ENCODE assay signal across 18 cellular contexts in the genomic region with DNA sequence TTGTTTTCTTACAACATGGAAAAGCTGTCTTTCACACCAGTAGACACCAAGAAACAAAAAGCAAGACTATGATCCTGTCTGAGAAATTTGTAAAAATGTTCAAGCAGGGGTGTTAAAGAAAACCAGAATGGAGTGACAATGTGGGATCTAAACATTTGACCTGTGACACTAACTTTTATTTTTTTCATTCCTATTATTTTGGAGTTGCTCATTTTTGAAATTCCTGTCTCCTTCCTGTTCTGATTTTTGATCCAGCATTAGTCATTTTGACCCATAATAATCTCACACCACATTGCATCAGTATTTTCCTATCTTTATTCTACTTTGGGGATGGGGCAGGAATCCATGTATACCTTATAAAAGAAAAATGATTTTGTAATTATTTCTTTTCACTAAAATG.
A peak's percentile ranks its signal among the peaks of the same experiment; 100 is the strongest.
DNase-seq lines count a peak whose midpoint lies in the region; ATAC-seq and TF ChIP-seq lines count a peak whose summit lies in the region.
"Had no signal": no experiment of that assay in that cellular context is flagged by ENCODE, and none has a peak within 500 bp of the region (broad histone marks: within the 10 kb centered on the region; RNA-seq: fewer than 3 reads in every experiment).

No MANE protein-coding gene starts in this region.

- H3K4me3 ChIP-seq in BJ (ENCODE audit: low read depth, low read length) = no peak overlapping the region
- no peak overlapping the region for H3K4me3 ChIP-seq in choroid plexus epithelial cell (ENCODE audit: low read depth, low read length)
- H3K4me3 ChIP-seq: adrenal gland, left lung, pancreas, uterus had no signal

- no peak overlapping the region for H3K4me3 Mint-ChIP-seq in neural crest cell

- no peak for TF ChIP-seq CTCF in BJ (IDR thresholded peaks at IDR 0.05; ENCODE audit: insufficient read depth, low read depth, low read length)
- TF ChIP-seq CTCF in choroid plexus epithelial cell (conservative IDR thresholded peaks at IDR 0.05; ENCODE audit: low read depth, low read length) = no peak
- TF ChIP-seq CTCF in neural crest cell (conservative IDR thresholded peaks at IDR 0.05) = no peak

- H3K27me3 Mint-ChIP-seq in neural crest cell (ENCODE audit: low read depth) = no peaks in the 10 kb centered on the region

- POLR2A ChIA-PET in BJ (lab: Charles Lee) = no interaction called here

- no peaks in the 10 kb centered on the region for H3K9me3 Mint-ChIP-seq in neural crest cell

- no peaks in the 10 kb centered on the region for H3K36me3 ChIP-seq in BJ (ENCODE audit: control insufficient read depth, insufficient read depth, low read length)
- H3K36me3 ChIP-seq: adrenal gland, left lung, pancreas, uterus had no signal

- CTCF ChIA-PET in BJ (lab: Yijun Ruan, JAX) = no interaction called here

- no peaks in the 10 kb centered on the region for H3K27me3 ChIP-seq in BJ (ENCODE audit: control insufficient read depth, insufficient read depth, low read length)
- H3K27me3 ChIP-seq: adrenal gland, left lung, pancreas, uterus had no signal

- no peak for ATAC-seq in HG03565 (IDR thresholded peaks at IDR 0.05; ENCODE audit: unreplicated experiment)
- ATAC-seq: activated CD4-positive, CD25-positive, alpha-beta regulatory T cell treated with anti-CD3 and anti-CD28 coated beads, Interleukin-2, amount 50 U/mL, for 24 hours; left lung; pancreas had no signal

- DNase-seq in BJ (ENCODE audit: low read depth) (peak; percentile 23), NCI-H226 (peak; percentile 24), choroid plexus epithelial cell (ENCODE audit: low read depth) (peak; percentile 63), neural crest cell (ENCODE audit: low read depth, low spot score) (no peak), NOMO-1 treated with dmso at 0.1 percent for 144 hours (lab: John Stamatoyannopoulos, UW; ENCODE audit: unreplicated experiment) (no peak)
- no peak for DNase-seq in stimulated activated CD4-positive, alpha-beta T cell treated with anti-CD3 and anti-CD28 coated beads, Interleukin-1b, Interleukin-23, amount 100 ng/mL, for 48 hours
- DNase-seq in activated CD4-positive, alpha-beta T cell treated with anti-CD3 and anti-CD28 coated beads for 4 hours = no peak
- DNase-seq: activated effector memory CD4-positive, alpha-beta T cell treated with Interleukin-2 at 50 U/mL for 16 hours; adrenal gland; KG1; left lung; NCI-H1105 treated with DMSO at 0.1 percent for 48 hours; pancreas; stimulated activated CD4-positive, alpha-beta T cell treated with anti-CD3 and anti-CD28 coated beads, Interleukin-4, amount 100 ng/mL, for 1 hour; T-helper 9 cell; uterus had no signal

- H3K4me1 Mint-ChIP-seq in neural crest cell = peaks cover 76% of the 10 kb centered on the region

- H3K27ac Mint-ChIP-seq in neural crest cell (ENCODE audit: unreplicated experiment) = peak overlapping the region; percentile 24

- H3K36me3 Mint-ChIP-seq in neural crest cell (ENCODE audit: low read depth) = peaks cover 3% of the 10 kb centered on the region

Comparison
In these comparisons a context has a peak if more than half of its experiments do, and no peak if none do; other contexts are left out.
1. DNase-seq: peak in BJ (single experiment), NCI-H226 (single experiment) and choroid plexus epithelial cell (single experiment); none in neural crest cell (single experiment), stimulated activated CD4-positive, alpha-beta T cell treated with anti-CD3 and anti-CD28 coated beads, Interleukin-1b, Interleukin-23, amount 100 ng/mL, for 48 hours (single experiment), NOMO-1 treated with dmso at 0.1 percent for 144 hours (single experiment) and activated CD4-positive, alpha-beta T cell treated with anti-CD3 and anti-CD28 coated beads for 4 hours (0 of 2).